Comparison of ENCODE assay signal across 8 cellular contexts in the genomic region with DNA sequence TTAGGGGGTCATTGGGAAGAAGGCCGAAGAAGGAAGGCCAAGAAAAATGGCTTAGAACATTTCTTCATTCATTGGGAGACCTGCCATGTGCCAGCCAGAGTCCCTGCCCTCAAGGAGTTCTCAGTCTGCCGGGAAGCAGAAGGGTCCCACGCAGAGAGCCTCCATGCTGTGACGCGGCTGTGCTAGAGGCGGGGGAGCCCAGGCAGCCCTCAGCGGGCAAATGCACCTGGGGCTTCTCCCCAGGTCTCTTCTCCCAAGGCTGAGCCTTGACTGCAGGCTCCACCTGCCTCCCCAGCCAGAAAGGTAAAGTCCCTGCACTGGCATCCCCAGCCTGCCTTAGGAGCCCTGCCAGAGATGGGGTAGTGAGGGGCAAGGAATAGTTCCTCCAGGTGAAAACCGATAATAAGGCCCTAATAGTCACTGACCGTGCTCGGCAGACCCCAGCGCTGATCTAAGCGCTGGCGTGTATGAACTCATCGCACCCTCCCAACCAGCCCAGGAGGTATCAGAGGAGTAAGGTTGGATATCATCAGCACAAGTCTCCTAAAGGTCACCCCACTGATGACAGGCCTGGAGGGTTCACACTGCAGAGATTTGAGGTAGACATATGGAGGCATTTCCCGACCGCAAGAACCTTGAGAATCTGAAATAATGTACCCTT. TPM values are rescaled to one million over a fixed set of nuclear protein-coding genes. Genes with fewer than 3 reads are reported as not detected.
DNase-seq lines count a peak whose midpoint lies in the region; ATAC-seq and TF ChIP-seq lines count a peak whose summit lies in the region.

No MANE protein-coding gene starts in this region.

- DNase-seq in activated naive CD4-positive, alpha-beta T cell treated with Interleukin-2 at 50 U/mL for 16 hours = no peak
- DNase-seq in cardiac fibroblast (ENCODE audit: low read depth in 2 of 2) (no peak), uterus (no peak), NCI-H2196 (lab: John Stamatoyannopoulos, UW; ENCODE audit: unreplicated experiment) (no peak), AG08396 (ENCODE audit: low spot score) (no peak)

- intact Hi-C loops in uterus (cut with DNase I; ENCODE audit: low total_unique reads) = no loop called here

- H3K27ac ChIP-seq in uterus = peak overlapping the region; percentile 75 to 86

- H3K27me3 Mint-ChIP-seq in activated naive CD4-positive, alpha-beta T cell treated with anti-CD3 and anti-CD28 coated beads, Interleukin-2, amount 50 U/mL, for 24 hours = no peaks in the 10 kb centered on the region

- no peaks in the 10 kb centered on the region for H3K9me3 Mint-ChIP-seq in activated naive CD4-positive, alpha-beta T cell treated with anti-CD3 and anti-CD28 coated beads, Interleukin-2, amount 50 U/mL, for 24 hours

- H3K9me3 ChIP-seq in mononuclear cell (ENCODE audit: low read depth, low read length) (no peaks in the 10 kb centered on the region), uterus (no peaks in the 10 kb centered on the region)

- H3K36me3 ChIP-seq in uterus = no peaks in the 10 kb centered on the region

- H3K4me1 ChIP-seq in mononuclear cell (ENCODE audit: insufficient read depth, low read length) = peaks cover 30% of the 10 kb centered on the region
- H3K4me1 ChIP-seq in uterus = peaks cover 0 to 5% of the 10 kb centered on the region in 2 donors

- peak overlapping the region; percentile 65 for H3K4me3 ChIP-seq in cardiac fibroblast (replicated peaks in 1 of 2; ENCODE audit: low read depth in 2 of 2, low read length in 2 of 2)
- peak overlapping the region; percentile 46 for H3K4me3 ChIP-seq in mononuclear cell (ENCODE audit: low read length)
- peak overlapping the region; percentile 49 to 53 for H3K4me3 ChIP-seq in uterus

- no peaks in the 10 kb centered on the region for H3K36me3 Mint-ChIP-seq in activated naive CD4-positive, alpha-beta T cell treated with anti-CD3 and anti-CD28 coated beads, Interleukin-2, amount 50 U/mL, for 24 hours

- H3K4me3 Mint-ChIP-seq in activated naive CD4-positive, alpha-beta T cell treated with anti-CD3 and anti-CD28 coated beads, Interleukin-2, amount 50 U/mL, for 24 hours = peak overlapping the region; percentile 90

- H3K27me3 ChIP-seq in mononuclear cell (ENCODE audit: insufficient read depth, low read length) = peaks cover 22% of the 10 kb centered on the region
- no peaks in the 10 kb centered on the region for H3K27me3 ChIP-seq in uterus

- H3K27ac Mint-ChIP-seq in activated naive CD4-positive, alpha-beta T cell treated with anti-CD3 and anti-CD28 coated beads, Interleukin-2, amount 50 U/mL, for 24 hours = no peak overlapping the region

- H3K4me1 Mint-ChIP-seq in activated naive CD4-positive, alpha-beta T cell treated with anti-CD3 and anti-CD28 coated beads, Interleukin-2, amount 50 U/mL, for 24 hours = peaks cover 15% of the 10 kb centered on the region

- no peak for ATAC-seq in HG03521 (IDR thresholded peaks at IDR 0.05; ENCODE audit: unreplicated experiment)

- no peak for TF ChIP-seq POLR2A in uterus (IDR thresholded peaks at IDR 0.05)

- TF ChIP-seq CTCF in cardiac fibroblast (IDR thresholded peaks at IDR 0.05; ENCODE audit: low read depth, low read length) (no peak), uterus (IDR thresholded peaks at IDR 0.05) (no peak)

RNA-seq across cellular contexts. Expression of a gene that starts 6.0 kb away (rescaled TPM):
- total RNA-seq in mononuclear cell = 0.31 TPM
- total RNA-seq in uterus = 10 to 100 TPM in 1 of 4 donors, 1 to 10 TPM in 3; 4.7 to 25.4 (median 6.7) TPM

RNA-seq across cellular contexts. Expression of a gene that starts 8.9 kb away (rescaled TPM):
- 3.1 TPM for total RNA-seq in mononuclear cell
- 10 to 100 TPM in 2 of 4 donors, 1 to 10 TPM in 2; 4.4 to 46.2 (median 22.6) TPM for total RNA-seq in uterus

RNA-seq across cellular contexts. Expression of a gene that starts 31.0 kb away (rescaled TPM):
- total RNA-seq in mononuclear cell = 8.6 TPM
- 10 to 100 TPM; 18.2 to 26.4 (median 20.8) TPM for total RNA-seq in uterus

RNA-seq across cellular contexts. Expression of a gene that starts 45.8 kb away (rescaled TPM):
- total RNA-seq in mononuclear cell (not detected), uterus (not detected)

RNA-seq across cellular contexts. Expression of a gene that starts 57.4 kb away (rescaled TPM):
- total RNA-seq in mononuclear cell (not detected), uterus (under 1 TPM in 1 of 4 donors, not detected in 3; 0.46 TPM)
